In the genomic region with DNA sequence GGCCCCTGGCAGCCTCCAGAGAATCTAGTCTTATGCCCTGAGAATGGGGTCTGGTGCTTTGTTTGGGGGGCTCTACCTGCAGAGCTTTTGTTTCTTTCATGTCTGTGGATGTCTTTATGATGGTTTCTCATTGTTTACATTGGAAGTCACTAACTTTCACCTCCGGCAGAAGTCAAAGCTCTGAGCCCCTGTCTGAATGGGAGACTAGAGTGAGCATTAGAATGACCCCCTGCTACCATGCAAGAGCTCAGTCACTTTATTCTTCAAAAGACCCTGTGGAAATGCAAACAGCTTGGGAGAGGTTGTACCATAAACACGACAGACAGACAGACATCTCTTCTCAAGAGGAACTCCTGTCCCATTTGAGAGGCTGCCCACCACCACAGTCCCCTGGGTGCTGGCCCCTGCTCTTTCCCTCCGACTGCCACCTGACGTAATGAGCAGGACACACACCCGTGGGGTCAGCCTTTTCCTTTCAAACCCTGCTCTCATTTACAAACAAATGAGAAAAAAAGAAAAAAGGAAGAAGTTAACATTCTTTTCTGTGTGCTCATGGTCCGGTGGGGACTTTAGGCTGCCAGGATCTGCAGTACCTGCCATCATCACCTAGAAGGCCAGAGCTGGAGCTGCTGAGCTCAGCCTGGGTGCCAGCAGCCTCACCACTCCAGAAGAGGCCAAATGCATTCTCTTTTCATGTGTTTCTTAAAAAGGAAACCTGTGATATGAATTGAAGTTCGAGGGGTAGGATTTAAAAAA, we compare ENCODE assay signal across 27 cellular contexts.
"Had no signal": no experiment of that assay in that cellular context is flagged by ENCODE, and none has a peak within 500 bp of the region (broad histone marks: within the 10 kb centered on the region; RNA-seq: fewer than 3 reads in every experiment).

No MANE protein-coding gene starts in this region.

- H3K9me3 Mint-ChIP-seq: memory B cell; stimulated activated effector memory CD8-positive, alpha-beta T cell treated with anti-CD3 and anti-CD28 coated beads, Interleukin-12 subunit alpha, Interleukin-12 subunit beta, amount 100 ng/mL, for 72 hours; stimulated activated naive CD8-positive, alpha-beta T cell treated with anti-CD3 and anti-CD28 coated beads, Interleukin-15, amount 100 ng/mL, for 72 hours; T-helper 2 cell treated with Interferon-gamma antibody and Interleukin-4, amounts not matched to agents 5 μg/mL and 100 μg/mL, for 36 hours; type B pancreatic cell had no signal

- H3K4me1 Mint-ChIP-seq: activated CD4-positive, alpha-beta T cell treated with anti-CD3 and anti-CD28 coated beads for 36 hours; activated CD8-positive, alpha-beta memory T cell treated with anti-CD3 and anti-CD28 coated beads, Interleukin-2, amount 10 ng/mL, durations not matched to agents 7 days and 5 days; memory B cell; natural killer cell; stimulated activated effector memory CD8-positive, alpha-beta T cell treated with anti-CD3 and anti-CD28 coated beads, Interleukin-12 subunit alpha, Interleukin-12 subunit beta, amount 100 ng/mL, for 72 hours; stimulated activated naive CD8-positive, alpha-beta T cell treated with anti-CD3 and anti-CD28 coated beads, Interleukin-15, amount 100 ng/mL, for 72 hours had no signal

- H3K27me3 Mint-ChIP-seq: activated CD8-positive, alpha-beta memory T cell treated with anti-CD3 and anti-CD28 coated beads, Interleukin-2, amount 10 ng/mL, durations not matched to agents 7 days and 5 days; activated naive CD8-positive, alpha-beta T cell; stimulated activated naive CD8-positive, alpha-beta T cell treated with anti-CD3 and anti-CD28 coated beads, Interleukin-15, amount 100 ng/mL, for 72 hours had no signal

- H3K36me3 ChIP-seq: pancreas, sigmoid colon, uterus had no signal

- H3K36me3 Mint-ChIP-seq: activated CD8-positive, alpha-beta memory T cell treated with anti-CD3 and anti-CD28 coated beads, Interleukin-2, amount 10 ng/mL, durations not matched to agents 7 days and 5 days; activated naive CD8-positive, alpha-beta T cell; memory B cell; natural killer cell; stimulated activated effector memory CD8-positive, alpha-beta T cell treated with anti-CD3 and anti-CD28 coated beads, Interleukin-12 subunit alpha, Interleukin-12 subunit beta, amount 100 ng/mL, for 72 hours; type B pancreatic cell had no signal

- H3K27me3 ChIP-seq: sigmoid colon, uterus had no signal

- H3K9me3 ChIP-seq: pancreas, psoas muscle, sigmoid colon, uterus had no signal

- H3K4me3 ChIP-seq: pancreas, psoas muscle, sigmoid colon, uterus had no signal

- H3K4me1 ChIP-seq: pancreas, psoas muscle, sigmoid colon, uterus had no signal

- H3K4me3 Mint-ChIP-seq: activated CD4-positive, alpha-beta T cell treated with anti-CD3 and anti-CD28 coated beads for 36 hours; activated CD8-positive, alpha-beta memory T cell treated with anti-CD3 and anti-CD28 coated beads, Interleukin-2, amount 10 ng/mL, durations not matched to agents 7 days and 5 days; activated CD8-positive, alpha-beta T cell treated with anti-CD3 and anti-CD28 coated beads, Interleukin-2, amount 10 ng/mL, durations not matched to agents 7 days and 5 days; activated naive CD8-positive, alpha-beta T cell; memory B cell; natural killer cell; stimulated activated effector memory CD8-positive, alpha-beta T cell treated with anti-CD3 and anti-CD28 coated beads, Interleukin-12 subunit alpha, Interleukin-12 subunit beta, amount 100 ng/mL, for 72 hours; stimulated activated naive CD8-positive, alpha-beta T cell treated with anti-CD3 and anti-CD28 coated beads, Interleukin-15, amount 100 ng/mL, for 72 hours; T-helper 2 cell treated with Interferon-gamma antibody and Interleukin-4, amounts not matched to agents 5 μg/mL and 100 μg/mL, for 36 hours; type B pancreatic cell had no signal

- ATAC-seq: activated CD4-positive, alpha-beta T cell treated with anti-CD3 and anti-CD28 coated beads for 36 hours; activated CD8-positive, alpha-beta memory T cell treated with anti-CD3 and anti-CD28 coated beads, Interleukin-2, amount 10 ng/mL, durations not matched to agents 7 days and 5 days; activated CD8-positive, alpha-beta T cell treated with anti-CD3 and anti-CD28 coated beads, Interleukin-2, amount 10 ng/mL, durations not matched to agents 7 days and 5 days; natural killer cell; pancreas; psoas muscle; stimulated activated effector memory CD8-positive, alpha-beta T cell treated with anti-CD3 and anti-CD28 coated beads, Interleukin-12 subunit alpha, Interleukin-12 subunit beta, amount 100 ng/mL, for 72 hours; stimulated activated naive CD8-positive, alpha-beta T cell treated with anti-CD3 and anti-CD28 coated beads, Interleukin-15, amount 100 ng/mL, for 72 hours had no signal

- H3K27ac Mint-ChIP-seq: activated CD4-positive, alpha-beta T cell treated with anti-CD3 and anti-CD28 coated beads for 36 hours; activated CD8-positive, alpha-beta memory T cell treated with anti-CD3 and anti-CD28 coated beads, Interleukin-2, amount 10 ng/mL, durations not matched to agents 7 days and 5 days; activated CD8-positive, alpha-beta T cell treated with anti-CD3 and anti-CD28 coated beads, Interleukin-2, amount 10 ng/mL, durations not matched to agents 7 days and 5 days; activated naive CD8-positive, alpha-beta T cell; memory B cell; natural killer cell; stimulated activated effector memory CD8-positive, alpha-beta T cell treated with anti-CD3 and anti-CD28 coated beads, Interleukin-12 subunit alpha, Interleukin-12 subunit beta, amount 100 ng/mL, for 72 hours; stimulated activated naive CD8-positive, alpha-beta T cell treated with anti-CD3 and anti-CD28 coated beads, Interleukin-15, amount 100 ng/mL, for 72 hours; T-helper 2 cell treated with Interferon-gamma antibody and Interleukin-4, amounts not matched to agents 5 μg/mL and 100 μg/mL, for 36 hours; type B pancreatic cell had no signal

- DNase-seq: activated CD4-positive, alpha-beta T cell treated with anti-CD3 and anti-CD28 coated beads for 36 hours; activated CD4-positive, CD25-positive, alpha-beta regulatory T cell; activated CD8-positive, alpha-beta memory T cell treated with anti-CD3 and anti-CD28 coated beads, Interleukin-2, amount 10 ng/mL, durations not matched to agents 7 days and 5 days; activated CD8-positive, alpha-beta T cell treated with anti-CD3 and anti-CD28 coated beads, Interleukin-2, amount 10 ng/mL, durations not matched to agents 7 days and 5 days; activated effector memory CD4-positive, alpha-beta T cell treated with Interleukin-2 at 50 U/mL for 16 hours; activated naive CD4-positive, alpha-beta T cell treated with Interleukin-2 at 50 U/mL for 16 hours; anterior cingulate cortex; dermis blood vessel endothelial cell; effector CD8-positive, alpha-beta T cell; erythroblast; head of caudate nucleus; hippocampal formation; natural killer cell; pancreas; psoas muscle; sigmoid colon; small intestine; stimulated activated CD4-positive, alpha-beta T cell treated with anti-CD3 and anti-CD28 coated beads, Interleukin-4, amount 100 ng/mL, for 24 hours; stimulated activated naive CD8-positive, alpha-beta T cell treated with anti-CD3 and anti-CD28 coated beads, Interleukin-15, amount 100 ng/mL, for 72 hours; substantia nigra; T-helper 1 cell; uterus had no signal
